Comparison of ENCODE assay signal across 8 cellular contexts in genomic region chr12:111687255-111687654, GRCh38. TPM values are rescaled to one million over a fixed set of nuclear protein-coding genes. Genes with fewer than 3 reads are reported as not detected.
A peak's percentile ranks its signal among the peaks of the same experiment; 100 is the strongest.
DNase-seq lines count a peak whose midpoint lies in the region; ATAC-seq, FAIRE-seq and TF ChIP-seq lines count a peak whose summit lies in the region.

No MANE protein-coding gene starts in this region.

- H3K9me3 Mint-ChIP-seq in GM23338 = no peaks in the 10 kb centered on the region; the same call in 1 of the 3 replicates
- H3K9me3 Mint-ChIP-seq in T-helper 2 cell treated with Interferon-gamma antibody and Interleukin-4, amounts not matched to agents 5 μg/mL and 100 μg/mL, for 36 hours = no peaks in the 10 kb centered on the region

- no peaks in the 10 kb centered on the region for H3K27me3 ChIP-seq in BE2C
- H3K27me3 ChIP-seq in GM23338 (ENCODE audit: insufficient read depth) = no peaks in the 10 kb centered on the region

- intact Hi-C loops in kidney (cut with DNase I) = no loop called here

- H3K27ac Mint-ChIP-seq in GM23338 = no peak overlapping the region
- H3K27ac Mint-ChIP-seq in T-helper 2 cell treated with Interferon-gamma antibody and Interleukin-4, amounts not matched to agents 5 μg/mL and 100 μg/mL, for 36 hours = no peak overlapping the region

- H3K9me3 ChIP-seq in BE2C (no peaks in the 10 kb centered on the region), kidney (ENCODE audit: control insufficient read depth in 1 of 2, low read length in 2 of 2) (no peaks in the 10 kb centered on the region)

- peak overlapping the region; percentile 98 for H3K4me3 Mint-ChIP-seq in GM23338
- peak overlapping the region; percentile 98 for H3K4me3 Mint-ChIP-seq in T-helper 2 cell treated with Interferon-gamma antibody and Interleukin-4, amounts not matched to agents 5 μg/mL and 100 μg/mL, for 36 hours

- H3K9ac ChIP-seq in kidney (ENCODE audit: low read length in 2 of 2) = no peak overlapping the region

- H3K36me3 Mint-ChIP-seq in GM23338 (ENCODE audit: low read depth) = peaks cover 12% of the 10 kb centered on the region
- peaks cover 12% of the 10 kb centered on the region for H3K36me3 Mint-ChIP-seq in T-helper 2 cell treated with Interferon-gamma antibody and Interleukin-4, amounts not matched to agents 5 μg/mL and 100 μg/mL, for 36 hours (ENCODE audit: low read depth)

- H3K27me3 Mint-ChIP-seq in GM23338 (ENCODE audit: insufficient read depth, low read depth, poor library complexity) = peaks cover 5% of the 10 kb centered on the region
- peaks cover 2% of the 10 kb centered on the region for H3K27me3 Mint-ChIP-seq in T-helper 2 cell treated with Interferon-gamma antibody and Interleukin-4, amounts not matched to agents 5 μg/mL and 100 μg/mL, for 36 hours (ENCODE audit: low read depth)

- H3K79me2 ChIP-seq in GM23338 (replicated peaks; ENCODE audit: insufficient read depth) = peaks cover 36% of the 10 kb centered on the region

- no peak for ATAC-seq in GM23338
- ATAC-seq in HG03439 (IDR thresholded peaks at IDR 0.05; ENCODE audit: unreplicated experiment) = no peak

- peaks cover 12% of the 10 kb centered on the region for H3K4me1 Mint-ChIP-seq in GM23338
- peaks cover 26% of the 10 kb centered on the region for H3K4me1 Mint-ChIP-seq in T-helper 2 cell treated with Interferon-gamma antibody and Interleukin-4, amounts not matched to agents 5 μg/mL and 100 μg/mL, for 36 hours (ENCODE audit: low read depth)

- peaks cover 11% of the 10 kb centered on the region for H4K20me1 ChIP-seq in GM23338 (replicated peaks; ENCODE audit: insufficient read depth)

- H3K36me3 ChIP-seq in BE2C (peaks cover 2% of the 10 kb centered on the region; the same call in 1 of the 2 replicates), GM23338 (ENCODE audit: insufficient read depth) (peaks cover 5% of the 10 kb centered on the region; the same call in 1 of the 2 replicates), kidney (ENCODE audit: control insufficient read depth in 1 of 2, insufficient read depth in 2 of 2, low read length in 2 of 2) (peaks cover 0 to 2% of the 10 kb centered on the region in 2 donors)

- peak; percentile 16 for DNase-seq in BE2C
- peak; percentile 28 for DNase-seq in GM23338 (ENCODE audit: low spot score)
- no peak for DNase-seq in T-helper 2 cell treated with Interferon-gamma antibody and Interleukin-4, amounts not matched to agents 5 μg/mL and 100 μg/mL, for 36 hours (ENCODE audit: low spot score)
- no peak for DNase-seq in kidney
- DNase-seq in GM12892 (ENCODE audit: insufficient read length) = no peak
- no peak for DNase-seq in activated CD4-positive, CD25-positive, alpha-beta regulatory T cell (lab: John Stamatoyannopoulos, UW)
- no peak for DNase-seq in activated CD4-positive, alpha-beta T cell treated with anti-CD3 and anti-CD28 coated beads, Interleukin-2, amount 50 U/mL, for 48 hours

- peak overlapping the region; percentile 99 for H3K4me2 ChIP-seq in GM23338

- H3K9me2 ChIP-seq in GM23338 (ENCODE audit: insufficient read depth) = no peaks in the 10 kb centered on the region

- no peak overlapping the region for H3K27ac ChIP-seq in GM23338 (ENCODE audit: low read depth)
- H3K27ac ChIP-seq in kidney (ENCODE audit: low read depth in 2 of 2, low read length in 2 of 2) = no peak overlapping the region

- peaks cover 7% of the 10 kb centered on the region; the same call in 1 of the 2 replicates for H3F3A ChIP-seq in GM23338 (replicated peaks; ENCODE audit: low read depth)

- no peaks in the 10 kb centered on the region for H3K4me1 ChIP-seq in BE2C
- peaks cover 15% of the 10 kb centered on the region for H3K4me1 ChIP-seq in GM23338 (ENCODE audit: insufficient read depth)
- H3K4me1 ChIP-seq in kidney (ENCODE audit: control insufficient read depth in 1 of 2, insufficient read depth in 1 of 2, low read depth in 1 of 2, low read length in 2 of 2) = peaks cover 13 to 18% of the 10 kb centered on the region in 2 donors

- no peak overlapping the region for H3K4me3 ChIP-seq in BE2C (ENCODE audit: low read depth, low read length)
- H3K4me3 ChIP-seq in GM23338 = peak overlapping the region; percentile 97
- H3K4me3 ChIP-seq in kidney (ENCODE audit: low read length in 2 of 2) = peak overlapping the region; percentile 100

- TF ChIP-seq POLR2A in GM12892 (IDR thresholded peaks at IDR 0.05; ENCODE audit: low read depth, low read length) = no peak

- FAIRE-seq in kidney (lab: Jason Lieb, UNC) = no peak
- no peak for FAIRE-seq in GM12892 (lab: Jason Lieb, UNC)

- TF ChIP-seq CTCF in BE2C (IDR thresholded peaks at IDR 0.05; ENCODE audit: low read depth, low read length) = peak; percentile 45
- peak in 1 of 2 experiments; percentile 31; a peak in 2 of 4 replicates for TF ChIP-seq CTCF in GM23338 (conservative IDR thresholded peaks at IDR 0.05; ENCODE audit: low read depth in 2 of 2)
- TF ChIP-seq CTCF in kidney (IDR thresholded peaks at IDR 0.05; ENCODE audit: borderline replicate concordance, extremely low read depth, insufficient read depth) = no peak

- H2AFZ ChIP-seq in GM23338 = no peak overlapping the region

TF ChIP-seq in GM23338, 12 proteins besides CTCF, POLR2A, EP300 and RAD21 (continues in another document):
- TF ChIP-seq ZNF462 (CRISPR knock-in tag; IDR thresholded peaks at IDR 0.05) (no peak), NANOG (IDR thresholded peaks at IDR 0.05; ENCODE audit: borderline replicate concordance) (no peak)

RNA-seq across cellular contexts. Expression of gene ACAD10, which starts 1.4 kb away (rescaled TPM):
- polyA plus RNA-seq in BE2C (2012; ENCODE audit: insufficient read depth, insufficient read length, low read depth) = 24.9 TPM
- 23.1 and 24.4 TPM in 2 replicates for total RNA-seq in GM23338 (2014; rRNA removed; shearing (Covaris generic))
- polyA plus RNA-seq in GM23338 (2016; fragmentation: Nextera tagmentation; extraction: Ambion mirVana) (15.4 and 16.3 TPM in 2 replicates), kidney (ENCODE audit: insufficient read depth, low read depth, low replicate concordance) (47.0 TPM)
- 33.7 TPM for total RNA-seq in kidney
- polyA plus RNA-seq in GM12892 (2012; ENCODE audit: missing spikeins) = 19.7 TPM

RNA-seq across cellular contexts. Expression of gene BRAP, which starts 1.5 kb away (rescaled TPM):
- 15.5 TPM for polyA plus RNA-seq in BE2C (2012; ENCODE audit: insufficient read depth, insufficient read length, low read depth)
- total RNA-seq in GM23338 (2014; rRNA removed; shearing (Covaris generic)) = 17.2 and 19.4 TPM in 2 replicates
- polyA plus RNA-seq in GM23338 (2016; fragmentation: Nextera tagmentation; extraction: Ambion mirVana) (13.6 and 14.9 TPM in 2 replicates), kidney (ENCODE audit: insufficient read depth, low read depth, low replicate concordance) (9.6 TPM)
- total RNA-seq in kidney = 17.2 TPM
- polyA plus RNA-seq in GM12892 (2012; ENCODE audit: missing spikeins) = 12.0 TPM

Comparison
In these comparisons a context has a peak if more than half of its experiments do, and no peak if none do; other contexts are left out.
1. DNase-seq: peak in BE2C (single experiment) and GM23338 (single experiment); none in T-helper 2 cell treated with Interferon-gamma antibody and Interleukin-4, amounts not matched to agents 5 μg/mL and 100 μg/mL, for 36 hours (single experiment), kidney (single experiment), GM12892 (single experiment), activated CD4-positive, CD25-positive, alpha-beta regulatory T cell (0 of 4) and activated CD4-positive, alpha-beta T cell treated with anti-CD3 and anti-CD28 coated beads, Interleukin-2, amount 50 U/mL, for 48 hours (0 of 2).